Comparison of ENCODE assay signal across 16 cellular contexts in the genomic region with DNA sequence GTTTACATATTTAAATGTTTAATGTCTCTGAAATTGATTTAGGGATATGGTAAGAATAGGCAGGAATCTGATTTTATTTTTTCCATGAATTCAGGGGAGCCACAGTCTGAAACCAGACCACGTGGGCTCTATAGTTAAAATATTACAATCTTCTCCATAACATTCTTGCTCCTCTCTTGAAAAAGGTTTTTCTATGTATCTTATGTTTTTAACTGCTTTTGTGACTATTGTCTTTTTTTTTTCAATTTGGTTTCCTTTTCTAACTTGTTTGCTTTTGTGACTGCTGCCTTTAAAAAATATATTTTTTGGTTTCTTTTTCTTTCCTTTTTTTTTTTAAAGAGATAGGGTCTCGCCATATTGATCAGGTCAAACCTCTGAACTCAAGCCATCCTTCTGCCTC. TPM values are rescaled to one million over a fixed set of nuclear protein-coding genes. Genes with fewer than 3 reads are reported as not detected.
DNase-seq lines count a peak whose midpoint lies in the region; ATAC-seq and TF ChIP-seq lines count a peak whose summit lies in the region.
"Had no signal": no experiment of that assay in that cellular context is flagged by ENCODE, and none has a peak within 500 bp of the region (broad histone marks: within the 10 kb centered on the region; RNA-seq: fewer than 3 reads in every experiment).

No MANE protein-coding gene starts in this region.

- H3K9me3 Mint-ChIP-seq in activated naive CD4-positive, alpha-beta T cell treated with anti-CD3 and anti-CD28 coated beads, Interleukin-2, amount 10 ng/mL, durations not matched to agents 7 days and 5 days = no peaks in the 10 kb centered on the region
- peaks cover 2 to 9% of the 10 kb centered on the region in 2 donors for H3K9me3 Mint-ChIP-seq in activated naive CD4-positive, alpha-beta T cell treated with anti-CD3 and anti-CD28 coated beads, Interleukin-2, amount 50 U/mL, for 72 hours
- H3K9me3 Mint-ChIP-seq in activated CD4-positive, alpha-beta memory T cell treated with anti-CD3 and anti-CD28 coated beads for 36 hours = no peaks in the 10 kb centered on the region
- peaks cover 7% of the 10 kb centered on the region for H3K9me3 Mint-ChIP-seq in activated naive CD8-positive, alpha-beta T cell treated with anti-CD3 and anti-CD28 coated beads for 36 hours
- H3K9me3 Mint-ChIP-seq in stimulated activated naive CD8-positive, alpha-beta T cell treated with anti-CD3 and anti-CD28 coated beads, Interleukin-15, amount 100 ng/mL, for 72 hours = no peaks in the 10 kb centered on the region
- H3K9me3 Mint-ChIP-seq: H9 had no signal

- H3K4me1 ChIP-seq in foreskin keratinocyte = no peaks in the 10 kb centered on the region

- CTCF ChIA-PET in activated naive CD4-positive, alpha-beta T cell treated with anti-CD3 and anti-CD28 coated beads, Interleukin-2, amount 10 ng/mL, durations not matched to agents 7 days and 5 days (lab: Charles Lee) = no interaction called here
- CTCF ChIA-PET in activated CD4-positive, alpha-beta memory T cell treated with anti-CD3 and anti-CD28 coated beads for 36 hours (lab: Charles Lee) = interaction anchor here (0.7 to 1.5 kb wide), 2 partner anchors 31 to 250 kb away, joined by 3 read pairs; no protein-coding TSS in a partner anchor

- H3K4me1 Mint-ChIP-seq in activated naive CD4-positive, alpha-beta T cell treated with anti-CD3 and anti-CD28 coated beads, Interleukin-2, amount 10 ng/mL, durations not matched to agents 7 days and 5 days = peaks cover 60% of the 10 kb centered on the region
- H3K4me1 Mint-ChIP-seq in activated CD4-positive, alpha-beta memory T cell treated with anti-CD3 and anti-CD28 coated beads for 36 hours (ENCODE audit: low read depth) = peaks cover 67% of the 10 kb centered on the region
- H3K4me1 Mint-ChIP-seq in activated naive CD8-positive, alpha-beta T cell treated with anti-CD3 and anti-CD28 coated beads for 36 hours = peaks cover 75% of the 10 kb centered on the region
- H3K4me1 Mint-ChIP-seq in stimulated activated naive CD8-positive, alpha-beta T cell treated with anti-CD3 and anti-CD28 coated beads, Interleukin-15, amount 100 ng/mL, for 72 hours = peaks cover 92% of the 10 kb centered on the region

- no peak overlapping the region for H3K4me3 Mint-ChIP-seq in activated naive CD4-positive, alpha-beta T cell treated with anti-CD3 and anti-CD28 coated beads, Interleukin-2, amount 10 ng/mL, durations not matched to agents 7 days and 5 days
- no peak overlapping the region for H3K4me3 Mint-ChIP-seq in activated CD4-positive, alpha-beta memory T cell treated with anti-CD3 and anti-CD28 coated beads for 36 hours
- no peak overlapping the region for H3K4me3 Mint-ChIP-seq in activated naive CD8-positive, alpha-beta T cell treated with anti-CD3 and anti-CD28 coated beads for 36 hours
- H3K4me3 Mint-ChIP-seq in stimulated activated naive CD8-positive, alpha-beta T cell treated with anti-CD3 and anti-CD28 coated beads, Interleukin-15, amount 100 ng/mL, for 72 hours = peak overlapping the region; percentile 44 to 72
- H3K4me3 Mint-ChIP-seq: H9 had no signal

- peaks cover 9% of the 10 kb centered on the region for H3K27me3 Mint-ChIP-seq in activated naive CD4-positive, alpha-beta T cell treated with anti-CD3 and anti-CD28 coated beads, Interleukin-2, amount 10 ng/mL, durations not matched to agents 7 days and 5 days
- no peaks in the 10 kb centered on the region for H3K27me3 Mint-ChIP-seq in activated CD4-positive, alpha-beta memory T cell treated with anti-CD3 and anti-CD28 coated beads for 36 hours
- H3K27me3 Mint-ChIP-seq in activated naive CD8-positive, alpha-beta T cell treated with anti-CD3 and anti-CD28 coated beads for 36 hours = no peaks in the 10 kb centered on the region
- no peaks in the 10 kb centered on the region for H3K27me3 Mint-ChIP-seq in stimulated activated naive CD8-positive, alpha-beta T cell treated with anti-CD3 and anti-CD28 coated beads, Interleukin-15, amount 100 ng/mL, for 72 hours

- peak overlapping the region; percentile 42 for H3K27ac Mint-ChIP-seq in activated naive CD4-positive, alpha-beta T cell treated with anti-CD3 and anti-CD28 coated beads, Interleukin-2, amount 10 ng/mL, durations not matched to agents 7 days and 5 days
- H3K27ac Mint-ChIP-seq in activated naive CD4-positive, alpha-beta T cell treated with anti-CD3 and anti-CD28 coated beads, Interleukin-2, amount 50 U/mL, for 72 hours = peak overlapping the region in 1 of 2 donors; percentile 38
- peak overlapping the region; percentile 23 for H3K27ac Mint-ChIP-seq in activated CD4-positive, alpha-beta memory T cell treated with anti-CD3 and anti-CD28 coated beads for 36 hours
- peak overlapping the region; percentile 72 for H3K27ac Mint-ChIP-seq in activated naive CD8-positive, alpha-beta T cell treated with anti-CD3 and anti-CD28 coated beads for 36 hours
- H3K27ac Mint-ChIP-seq in stimulated activated naive CD8-positive, alpha-beta T cell treated with anti-CD3 and anti-CD28 coated beads, Interleukin-15, amount 100 ng/mL, for 72 hours = peak overlapping the region; percentile 63 to 80
- H3K27ac Mint-ChIP-seq: H9 had no signal

- no peak for DNase-seq in activated naive CD4-positive, alpha-beta T cell treated with anti-CD3 and anti-CD28 coated beads, Interleukin-2, amount 10 ng/mL, durations not matched to agents 7 days and 5 days
- DNase-seq in activated naive CD4-positive, alpha-beta T cell treated with anti-CD3 and anti-CD28 coated beads, Interleukin-2, amount 50 U/mL, for 72 hours (ENCODE audit: low spot score in 2 of 2) = no peak
- no peak for DNase-seq in activated CD4-positive, alpha-beta memory T cell treated with anti-CD3 and anti-CD28 coated beads for 36 hours
- DNase-seq in activated naive CD8-positive, alpha-beta T cell treated with anti-CD3 and anti-CD28 coated beads for 36 hours = no peak
- DNase-seq in stimulated activated naive CD8-positive, alpha-beta T cell treated with anti-CD3 and anti-CD28 coated beads, Interleukin-15, amount 100 ng/mL, for 72 hours = no peak
- no peak for DNase-seq in foreskin keratinocyte
- DNase-seq: EL, H9, IMR-90, MV-4-11, NCI-H1436, NCI-H2029 treated with DMSO at 0.1 percent for 48 hours, NCI-H510A treated with DMSO at 0.1 percent for 48 hours, Peyer's patch, Right ventricle myocardium superior had no signal

- H3K27ac ChIP-seq in foreskin keratinocyte = no peak overlapping the region
- H3K27ac ChIP-seq: Peyer's patch had no signal

- no peaks in the 10 kb centered on the region for H3K27me3 ChIP-seq in foreskin keratinocyte
- H3K27me3 ChIP-seq: Peyer's patch had no signal

- no peak for ATAC-seq in activated naive CD4-positive, alpha-beta T cell treated with anti-CD3 and anti-CD28 coated beads, Interleukin-2, amount 50 U/mL, for 72 hours
- no peak for ATAC-seq in stimulated activated naive CD8-positive, alpha-beta T cell treated with anti-CD3 and anti-CD28 coated beads, Interleukin-15, amount 100 ng/mL, for 72 hours
- no peak for ATAC-seq in foreskin keratinocyte
- no peak for ATAC-seq in HG03175 (IDR thresholded peaks at IDR 0.05; ENCODE audit: unreplicated experiment)

- intact Hi-C loops in activated CD4-positive, alpha-beta memory T cell treated with anti-CD3 and anti-CD28 coated beads for 36 hours (cut with micrococcal nuclease) = no loop called here

- H3K36me3 Mint-ChIP-seq in activated naive CD4-positive, alpha-beta T cell treated with anti-CD3 and anti-CD28 coated beads, Interleukin-2, amount 10 ng/mL, durations not matched to agents 7 days and 5 days = no peaks in the 10 kb centered on the region
- peaks cover 15 to 20% of the 10 kb centered on the region in 2 donors for H3K36me3 Mint-ChIP-seq in activated naive CD4-positive, alpha-beta T cell treated with anti-CD3 and anti-CD28 coated beads, Interleukin-2, amount 50 U/mL, for 72 hours
- no peaks in the 10 kb centered on the region for H3K36me3 Mint-ChIP-seq in activated CD4-positive, alpha-beta memory T cell treated with anti-CD3 and anti-CD28 coated beads for 36 hours
- H3K36me3 Mint-ChIP-seq in activated naive CD8-positive, alpha-beta T cell treated with anti-CD3 and anti-CD28 coated beads for 36 hours = peaks cover 13% of the 10 kb centered on the region

- TF ChIP-seq CTCF in foreskin keratinocyte (conservative IDR thresholded peaks at IDR 0.05) = no peak

- POLR2A ChIA-PET in activated CD4-positive, alpha-beta memory T cell treated with anti-CD3 and anti-CD28 coated beads for 36 hours (lab: Charles Lee) = no interaction called here

RNA-seq across cellular contexts. Expression of gene TNFAIP3, which starts 40.1 kb away (rescaled TPM):
- 100 to 1,000 TPM; 217 to 268 TPM for total RNA-seq in activated naive CD4-positive, alpha-beta T cell treated with anti-CD3 and anti-CD28 coated beads, Interleukin-2, amount 50 U/mL, for 72 hours
- 100 to 1,000 TPM; 259 to 267 TPM for total RNA-seq in activated CD4-positive, alpha-beta memory T cell treated with anti-CD3 and anti-CD28 coated beads for 36 hours
- 100 to 1,000 TPM; 214 to 222 TPM for total RNA-seq in activated naive CD8-positive, alpha-beta T cell treated with anti-CD3 and anti-CD28 coated beads for 36 hours
- total RNA-seq in foreskin keratinocyte = 70.7 and 92.9 TPM in 2 replicates
- 24.8 and 27.1 TPM in 2 replicates for polyA plus RNA-seq in foreskin keratinocyte

Comparison
In these comparisons a context has a peak if more than half of its experiments do, and no peak if none do; other contexts are left out.
1. H3K4me3 Mint-ChIP-seq: peak in stimulated activated naive CD8-positive, alpha-beta T cell treated with anti-CD3 and anti-CD28 coated beads, Interleukin-15, amount 100 ng/mL, for 72 hours (2 of 2); none in activated naive CD4-positive, alpha-beta T cell treated with anti-CD3 and anti-CD28 coated beads, Interleukin-2, amount 10 ng/mL, durations not matched to agents 7 days and 5 days (single experiment), activated CD4-positive, alpha-beta memory T cell treated with anti-CD3 and anti-CD28 coated beads for 36 hours (single experiment) and activated naive CD8-positive, alpha-beta T cell treated with anti-CD3 and anti-CD28 coated beads for 36 hours (single experiment).